In the genomic region with DNA sequence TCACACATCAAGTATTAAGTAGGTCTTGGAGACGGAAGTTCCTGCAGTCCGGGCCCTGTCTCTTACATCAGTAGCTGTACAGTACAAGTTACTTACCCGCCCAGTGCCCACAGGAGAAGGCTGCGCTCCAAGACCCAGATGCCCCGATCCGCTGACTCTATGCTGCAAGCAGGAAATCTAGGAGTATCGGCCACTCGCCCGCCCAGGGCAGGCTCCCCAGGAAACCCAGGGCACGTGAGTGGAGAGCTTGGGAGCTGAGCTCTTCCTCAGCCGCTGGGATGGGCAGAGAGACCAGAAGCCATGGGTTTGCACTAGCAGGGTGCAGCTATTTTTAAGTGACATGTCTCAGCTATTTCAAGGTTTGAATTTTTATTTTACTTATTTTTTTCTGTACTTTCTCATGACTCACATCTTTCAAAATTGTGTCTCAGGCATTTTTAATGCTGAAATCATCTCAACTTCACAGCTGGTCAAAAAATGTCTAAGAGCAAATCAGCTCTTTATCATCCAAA, we compare ENCODE assay signal across 17 cellular contexts. TPM values are rescaled to one million over a fixed set of nuclear protein-coding genes. Genes with fewer than 3 reads are reported as not detected.
DNase-seq lines count a peak whose midpoint lies in the region; ATAC-seq and TF ChIP-seq lines count a peak whose summit lies in the region.
"Had no signal": no experiment of that assay in that cellular context is flagged by ENCODE, and none has a peak within 500 bp of the region (broad histone marks: within the 10 kb centered on the region; RNA-seq: fewer than 3 reads in every experiment).

No MANE protein-coding gene starts in this region.

- ATAC-seq in HG03460 (IDR thresholded peaks at IDR 0.05; ENCODE audit: unreplicated experiment), result no peak

- H2BK12ac ChIP-seq in H9 (ENCODE audit: insufficient read length, low read depth, low read length), result no peak overlapping the region

- no peak overlapping the region for H2BK15ac ChIP-seq in H9 (ENCODE audit: low read depth, low read length)

- intact Hi-C loops in dorsolateral prefrontal cortex (cut with DNase I), result loop anchor here (5.0 to 10.0 kb wide), 3 partner anchors 36 to 89 kb away; a partner anchor contains a TSS

- H3K4me3 Mint-ChIP-seq in IgD-negative memory B cell (peak overlapping the region in 3 of 4 donors; percentile 84 to 94 (median 90)), H9 (no peak overlapping the region)

- H3K18ac ChIP-seq in H9 (ENCODE audit: insufficient read length, low read depth, low read length), result no peak overlapping the region

- H3K9me3 Mint-ChIP-seq in IgD-negative memory B cell (no peaks in the 10 kb centered on the region), H9 (no peaks in the 10 kb centered on the region)
- H3K9me3 Mint-ChIP-seq: stimulated activated memory B cell treated with anti-CD40 and anti-IgM and Interleukin-4, amounts not matched to agents 10 μg/mL and 1 μg/mL and 100 μg/mL, for 72 hours; T-cell had no signal

- peaks cover 1% of the 10 kb centered on the region for H3K36me3 Mint-ChIP-seq in IgD-negative memory B cell
- H3K36me3 Mint-ChIP-seq in H9 (ENCODE audit: insufficient read depth in 1 of 3, low read depth in 3 of 3), result peaks cover 0 to 3% (median 0%) of the 10 kb centered on the region in 3 experiments; a peak in 2 of 7 replicates
- H3K36me3 Mint-ChIP-seq: T-cell had no signal

- no peak overlapping the region for H3K9ac ChIP-seq in H9 (ENCODE audit: extremely low read depth, insufficient read length, low read length)
- H3K9ac ChIP-seq: parathyroid adenoma had no signal

- no peak overlapping the region for H3K4ac ChIP-seq in H9 (ENCODE audit: low read depth, low read length)

- H3K4me2 ChIP-seq in DOHH2 (ENCODE audit: low read length) (peak overlapping the region; percentile 92), H9 (ENCODE audit: insufficient read depth, insufficient read length, low read length) (no peak overlapping the region)

- peaks cover 29% of the 10 kb centered on the region for H3F3A ChIP-seq in DOHH2 (ENCODE audit: control insufficient read depth, insufficient read depth)

- DNase-seq in dorsolateral prefrontal cortex (no peak), retinal pigment epithelial cell (ENCODE audit: low read depth) (peak; percentile 62), H9 (no peak), occipital lobe (lab: John Stamatoyannopoulos, UW) (no peak), superior temporal gyrus (ENCODE audit: extremely low spot score) (no peak)
- DNase-seq: activated effector memory CD4-positive, alpha-beta T cell treated with anti-CD3 and anti-CD28 coated beads, Interleukin-2, amount 50 U/mL, for 16 hours; aorta; H7; heart right ventricle; NCI-H748 treated with DMSO at 0.1 percent for 48 hours; WERI-Rb-1 had no signal

- no peaks in the 10 kb centered on the region for H3K9me3 ChIP-seq in DOHH2 (ENCODE audit: control insufficient read depth, insufficient read depth, low read length)
- no peaks in the 10 kb centered on the region for H3K9me3 ChIP-seq in H9 (ENCODE audit: control insufficient read depth, low read depth, low read length)
- H3K9me3 ChIP-seq: heart right ventricle had no signal

- no peak overlapping the region for H3K14ac ChIP-seq in H9 (ENCODE audit: insufficient read depth, low read length)

- H3K23ac ChIP-seq in H9 (ENCODE audit: insufficient read length, low read depth, low read length), result no peak overlapping the region

- peak overlapping the region; percentile 90 for H3K27ac ChIP-seq in DOHH2 (ENCODE audit: low read depth, low read length)
- H3K27ac ChIP-seq in dorsolateral prefrontal cortex, result peak overlapping the region in 38 of 59 donors; percentile 3 to 88 (median 60)
- no peak overlapping the region for H3K27ac ChIP-seq in H9 (ENCODE audit: insufficient read length, low read depth, low read length)
- H3K27ac ChIP-seq: parathyroid adenoma, WERI-Rb-1 had no signal

- H3K27me3 Mint-ChIP-seq in IgD-negative memory B cell (no peaks in the 10 kb centered on the region), H9 (ENCODE audit: low read depth) (no peaks in the 10 kb centered on the region)
- H3K27me3 Mint-ChIP-seq: stimulated activated memory B cell treated with anti-CD40 and anti-IgM and Interleukin-4, amounts not matched to agents 10 μg/mL and 1 μg/mL and 100 μg/mL, for 72 hours; T-cell had no signal

- peaks cover 45% of the 10 kb centered on the region for H3K4me1 ChIP-seq in DOHH2 (ENCODE audit: control insufficient read depth, low read length)
- H3K4me1 ChIP-seq in H9 (ENCODE audit: insufficient read depth, low read length), result peaks cover 2% of the 10 kb centered on the region; the same call in 1 of the 2 replicates

- no peak overlapping the region for H3K56ac ChIP-seq in H9 (ENCODE audit: insufficient read length, low read depth, low read length)

- peaks cover 3% of the 10 kb centered on the region for H3K23me2 ChIP-seq in H9 (ENCODE audit: insufficient read length, low read depth, low read length, poor library complexity, severe bottlenecking)

- H3K79me2 ChIP-seq in DOHH2 (ENCODE audit: control insufficient read depth, low read length) (peaks cover 29% of the 10 kb centered on the region), H9 (ENCODE audit: insufficient read depth, low read length) (no peaks in the 10 kb centered on the region)

- H2AK5ac ChIP-seq in H9 (ENCODE audit: insufficient read length, low read length), result no peak overlapping the region

- no peak overlapping the region for H2BK120ac ChIP-seq in H9 (ENCODE audit: low read depth, low read length, poor library complexity, severe bottlenecking)

- peaks cover 8% of the 10 kb centered on the region for H3K36me3 ChIP-seq in DOHH2 (ENCODE audit: control insufficient read depth, low read length)
- H3K36me3 ChIP-seq: WERI-Rb-1 had no signal

- H3K9me2 ChIP-seq in DOHH2 (replicated peaks; ENCODE audit: control insufficient read depth, low read length), result no peaks in the 10 kb centered on the region

- peaks cover 22 to 28% (median 26%) of the 10 kb centered on the region in 3 donors for H3K4me1 Mint-ChIP-seq in IgD-negative memory B cell
- peaks cover 20 to 22% of the 10 kb centered on the region in 2 experiments for H3K4me1 Mint-ChIP-seq in H9

- no peak overlapping the region for H4K8ac ChIP-seq in H9 (replicated peaks; ENCODE audit: insufficient read length, low read depth, low read length)

- no CpG with 5 or more reads among the region's 11 CpGs for WGBS in H9 (ENCODE audit: extremely low coverage, insufficient read length, low lambda C conversion rate)

- no peak overlapping the region for H3T11ph ChIP-seq in H9 (ENCODE audit: low read length)

- H4K91ac ChIP-seq in H9 (ENCODE audit: insufficient read length, low read depth, low read length), result no peak overlapping the region

- H4K20me1 ChIP-seq in DOHH2 (ENCODE audit: control insufficient read depth, insufficient read depth, low read depth, low read length) (0 out of 2 replicates have a peak, but pooled peaks cover 4% of the 10 kb centered on the region), H9 (ENCODE audit: control insufficient read depth, insufficient read depth, insufficient read length) (no peaks in the 10 kb centered on the region)

- no peak overlapping the region for H2BK20ac ChIP-seq in H9 (ENCODE audit: low read depth, low read length, poor library complexity, severe bottlenecking)

- no peak overlapping the region for H2BK5ac ChIP-seq in H9 (ENCODE audit: insufficient read length, low read length)

- H4K5ac ChIP-seq in H9 (ENCODE audit: insufficient read length, low read depth, low read length), result no peak overlapping the region

- H3K27me3 ChIP-seq in DOHH2 (ENCODE audit: control insufficient read depth, low read length) (no peaks in the 10 kb centered on the region), dorsolateral prefrontal cortex (no peaks in the 10 kb centered on the region), H9 (ENCODE audit: insufficient read depth, low read length) (no peaks in the 10 kb centered on the region)
- H3K27me3 ChIP-seq: heart right ventricle had no signal

- TF ChIP-seq CTCF in DOHH2 (IDR thresholded peaks at IDR 0.05; ENCODE audit: low read depth, low read length, poor library complexity, severe bottlenecking), result no peak
- TF ChIP-seq CTCF in dorsolateral prefrontal cortex (IDR thresholded peaks at IDR 0.05 in 54 of 56, conservative IDR thresholded peaks at IDR 0.05 in 2 of 56; ENCODE audit: low read depth in 1 of 56, partially characterized antibody in 56 of 56), result no peak
- TF ChIP-seq CTCF in retinal pigment epithelial cell (conservative IDR thresholded peaks at IDR 0.05; ENCODE audit: low read depth, low read length), result no peak
- no peak for TF ChIP-seq CTCF in H9 (conservative IDR thresholded peaks at IDR 0.05)

- H2AFZ ChIP-seq in H9 (ENCODE audit: low read length), result no peak overlapping the region

- no peaks in the 10 kb centered on the region for H3K79me1 ChIP-seq in H9 (ENCODE audit: insufficient read depth, low read depth, low read length, poor library complexity, severe bottlenecking)

- H3K27ac Mint-ChIP-seq in IgD-negative memory B cell (peak overlapping the region; percentile 73 to 89 (median 76)), H9 (no peak overlapping the region)
- H3K27ac Mint-ChIP-seq: T-cell had no signal

- H3K4me3 ChIP-seq in DOHH2 (ENCODE audit: low read length) (peak overlapping the region; percentile 79), dorsolateral prefrontal cortex (peak overlapping the region in 6 of 59 donors; percentile 6 to 66 (median 32)), retinal pigment epithelial cell (ENCODE audit: low read length) (no peak overlapping the region)

RNA-seq across cellular contexts. Expression of a gene that starts 1.9 kb away (rescaled TPM):
- polyA plus RNA-seq in IgD-negative memory B cell, result 0.66 TPM
- total RNA-seq in dorsolateral prefrontal cortex (10 to 100 TPM in 51 of 120 experiments, 1 to 10 TPM in 69; 2.4 to 37.0 (median 9.3) TPM), H9 (2021) (0.22 TPM in 1 of 2 replicates, not detected in the other), occipital lobe (1.1 TPM)

RNA-seq across cellular contexts. Expression of a gene that starts 41.6 kb away (rescaled TPM):
- polyA plus RNA-seq in IgD-negative memory B cell, result 2.6 TPM
- total RNA-seq in dorsolateral prefrontal cortex (10 to 100 TPM in 110 of 120 experiments, 1 to 10 TPM in 10; 7.2 to 46.2 (median 18.2) TPM), H9 (2021) (1.4 and 1.6 TPM in 2 replicates), occipital lobe (6.7 TPM)

Comparison
In these comparisons a context has a peak if more than half of its experiments do, and no peak if none do; other contexts are left out.
1. H3K27ac Mint-ChIP-seq: peak in IgD-negative memory B cell (3 of 3); none in H9 (0 of 3).
2. H3K4me3 Mint-ChIP-seq: peak in IgD-negative memory B cell (3 of 4); none in H9 (0 of 2).